ENCODE assay signal across 8 cellular contexts in genomic region chr1:229430761-229431269, GRCh38. TPM values are rescaled to one million over a fixed set of nuclear protein-coding genes. Genes with fewer than 3 reads are reported as not detected.
DNase-seq lines count a peak whose midpoint lies in the region; ATAC-seq and TF ChIP-seq lines count a peak whose summit lies in the region.

No MANE protein-coding gene starts in this region.

- ATAC-seq in lower lobe of right lung (peak; percentile 61 to 65), GM21526 (IDR thresholded peaks at IDR 0.05; ENCODE audit: low FRiP score, unreplicated experiment) (no peak)

- in situ Hi-C loops in transverse colon (cut with MboI; ENCODE audit: low pct_ligation_motif_present in 1 of 4, low pct_unique_long_range_greater_than_20kb in 1 of 4, low sequenced_read_pairs in 3 of 4): no loop called here

- H3K27ac ChIP-seq in lower lobe of right lung: no peak overlapping the region
- no peak overlapping the region for H3K27ac ChIP-seq in transverse colon

- H3K4me3 ChIP-seq in NT2/D1 (ENCODE audit: insufficient read length, low read depth) (peak overlapping the region; percentile 10), cardiac fibroblast (replicated peaks in 1 of 2; ENCODE audit: low read depth in 2 of 2, low read length in 2 of 2) (no peak overlapping the region), lower lobe of right lung (peak overlapping the region; percentile 14), transverse colon (no peak overlapping the region)

- H3K36me3 ChIP-seq in NT2/D1 (ENCODE audit: insufficient read depth, insufficient read length, low read length) (no peaks in the 10 kb centered on the region), lower lobe of right lung (no peaks in the 10 kb centered on the region), transverse colon (no peaks in the 10 kb centered on the region)

- intact Hi-C loops in lower lobe of right lung (cut with DNase I): no loop called here
- intact Hi-C loops in transverse colon (cut with DNase I; ENCODE audit: low total_unique reads): no loop called here

- H3K9me3 ChIP-seq in NT2/D1 (ENCODE audit: insufficient read depth, low read length): no peaks in the 10 kb centered on the region
- H3K9me3 ChIP-seq in lower lobe of right lung: no peaks in the 10 kb centered on the region
- no peaks in the 10 kb centered on the region for H3K9me3 ChIP-seq in transverse colon

- DNase-seq in AG08396 (ENCODE audit: low spot score) (peak; percentile 74), NT2/D1 (ENCODE audit: low read depth, low spot score) (peak; percentile 81), cardiac fibroblast (ENCODE audit: low read depth in 2 of 2) (peak; percentile 44 to 59), lower lobe of right lung (peak; percentile 70), transverse colon (peak; percentile 40), NCI-H226 (no peak), cortex of kidney (lab: John Stamatoyannopoulos, UW) (no peak)

- peaks cover 97% of the 10 kb centered on the region for H3K27me3 ChIP-seq in NT2/D1 (ENCODE audit: insufficient read depth, insufficient read length)
- peaks cover 92% of the 10 kb centered on the region for H3K27me3 ChIP-seq in lower lobe of right lung (ENCODE audit: low read depth)
- peaks cover 94% of the 10 kb centered on the region for H3K27me3 ChIP-seq in transverse colon

- no peak for TF ChIP-seq POLR2A in transverse colon (IDR thresholded peaks at IDR 0.05)

- H3K4me1 ChIP-seq in NT2/D1 (ENCODE audit: insufficient read depth, insufficient read length) (peaks cover 19% of the 10 kb centered on the region), lower lobe of right lung (peaks cover 23% of the 10 kb centered on the region), transverse colon (peaks cover 10 to 31% (median 23%) of the 10 kb centered on the region in 4 donors)

- H3K9ac ChIP-seq in NT2/D1 (ENCODE audit: insufficient read length, low read depth): peak overlapping the region; percentile 42

- WGBS in transverse colon (ENCODE audit: low coverage in 1 of 2), 2 donors: 8% methylated on average over 12 of the region's 16 CpGs; no CpG with 5 or more reads in 1 of the 2 donors

- TF ChIP-seq EP300 in transverse colon (IDR thresholded peaks at IDR 0.05; ENCODE audit: low read depth): no peak

- TF ChIP-seq CTCF in cardiac fibroblast (IDR thresholded peaks at IDR 0.05; ENCODE audit: low read depth, low read length) (no peak), lower lobe of right lung (IDR thresholded peaks at IDR 0.05) (no peak), transverse colon (IDR thresholded peaks at IDR 0.05) (no peak)

RNA-seq across cellular contexts. Expression of gene ACTA1, which starts 3.1 kb away (rescaled TPM):
- 0.32 TPM for total RNA-seq in lower lobe of right lung
- 10 to 100 TPM in 1 of 4 donors, under 1 TPM in 1, not detected in 2; 0.95 to 17.5 TPM for total RNA-seq in transverse colon

Comparison
In these comparisons a context has a peak if more than half of its experiments do, and no peak if none do; other contexts are left out.
1. DNase-seq: peak in AG08396 (single experiment), NT2/D1 (single experiment), cardiac fibroblast (2 of 2), lower lobe of right lung (single experiment) and transverse colon (single experiment); none in NCI-H226 (single experiment) and cortex of kidney (single experiment).
2. H3K4me3 ChIP-seq: peak in NT2/D1 (single experiment) and lower lobe of right lung (single experiment); none in cardiac fibroblast (0 of 2) and transverse colon (0 of 4).